Comparison of ENCODE assay signal across 14 cellular contexts in genomic region chr4:93684571-93684970, GRCh38.
A peak's percentile ranks its signal among the peaks of the same experiment; 100 is the strongest.
DNase-seq lines count a peak whose midpoint lies in the region; ATAC-seq and TF ChIP-seq lines count a peak whose summit lies in the region.
"Had no signal": no experiment of that assay in that cellular context is flagged by ENCODE, and none has a peak within 500 bp of the region (broad histone marks: within the 10 kb centered on the region; RNA-seq: fewer than 3 reads in every experiment).

No MANE protein-coding gene starts in this region.

- no peak overlapping the region for H3K4ac ChIP-seq in mesendoderm (ENCODE audit: low read depth, low read length)

- no peaks in the 10 kb centered on the region for H3K79me1 ChIP-seq in mesendoderm (ENCODE audit: low read length)

- DNase-seq in DMS53 (lab: John Stamatoyannopoulos, UW) (peak; percentile 13), DMS53 treated with DMSO at 0.1 percent for 48 hours (lab: John Stamatoyannopoulos, UW; ENCODE audit: unreplicated experiment) (no peak), HPDE6-E6E7 (ENCODE audit: extremely low spot score) (peak; percentile 2), epithelial cell of esophagus (ENCODE audit: low read depth) (peak; percentile 18), mesendoderm (peak; percentile 3), thyroid gland (no peak)
- no peak for DNase-seq in NK-92 treated with Interleukin-12 subunit alpha and Interleukin-12 subunit beta, amount 100 ng/mL, for 24 hours (lab: John Stamatoyannopoulos, UW)
- DNase-seq: DND-41, GF-D8, HCEC 1CT had no signal

- no peak overlapping the region for H3K27ac ChIP-seq in mesendoderm (ENCODE audit: low read depth, low read length)
- H3K27ac ChIP-seq in thyroid gland: no peak overlapping the region
- H3K27ac ChIP-seq: 22Rv1, BLaER1, HL-60 had no signal

- no peak overlapping the region for H2BK5ac ChIP-seq in mesendoderm (ENCODE audit: low read length)

- TF ChIP-seq POLR2A in thyroid gland (IDR thresholded peaks at IDR 0.05): no peak

- intact Hi-C loops in thyroid gland (cut with DNase I): no loop called here

- no CpG with 5 or more reads among the region's 3 CpGs for WGBS in mesendoderm (ENCODE audit: extremely low coverage, insufficient coverage, low lambda C conversion rate)
- 56 to 65% methylated on average over 3 of the region's 3 CpGs for WGBS in thyroid gland, 2 donors

- no peak overlapping the region for H4K8ac ChIP-seq in mesendoderm (ENCODE audit: low read depth, low read length)

- H3K36me3 ChIP-seq in mesendoderm (ENCODE audit: control insufficient read depth, insufficient read depth, low read length) (no peaks in the 10 kb centered on the region), thyroid gland (no peaks in the 10 kb centered on the region)
- H3K36me3 ChIP-seq: BLaER1 had no signal

- H3K79me2 ChIP-seq in mesendoderm (ENCODE audit: control insufficient read depth, insufficient read depth, low read length): no peaks in the 10 kb centered on the region

- no peak overlapping the region for H3K56ac ChIP-seq in mesendoderm (ENCODE audit: low read length)

- no peaks in the 10 kb centered on the region for H3K27me3 ChIP-seq in mesendoderm (ENCODE audit: insufficient read depth, low read length, poor library complexity)
- no peaks in the 10 kb centered on the region for H3K27me3 ChIP-seq in thyroid gland
- H3K27me3 ChIP-seq: BLaER1 had no signal

- ATAC-seq in GM21619 (IDR thresholded peaks at IDR 0.05; ENCODE audit: unreplicated experiment): no peak

- H3K4me1 ChIP-seq in mesendoderm (ENCODE audit: control insufficient read depth, low read depth, low read length): no peaks in the 10 kb centered on the region
- H3K4me1 ChIP-seq in thyroid gland: no peaks in the 10 kb centered on the region
- H3K4me1 ChIP-seq: BLaER1 had no signal

- TF ChIP-seq CTCF in epithelial cell of esophagus (IDR thresholded peaks at IDR 0.05; ENCODE audit: insufficient read depth, low read depth, low read length, missing control alignments) (no peak), thyroid gland (IDR thresholded peaks at IDR 0.05) (no peak)

- no peak overlapping the region for H3K18ac ChIP-seq in mesendoderm (ENCODE audit: low read length)

- no peak overlapping the region for H2AK5ac ChIP-seq in mesendoderm (ENCODE audit: low read length)

- H2BK120ac ChIP-seq in mesendoderm (ENCODE audit: low read depth, low read length): no peak overlapping the region

- H3K23ac ChIP-seq in mesendoderm (ENCODE audit: low read length): no peak overlapping the region

- H3K4me3 ChIP-seq in epithelial cell of esophagus (ENCODE audit: low read length): no peak overlapping the region
- H3K4me3 ChIP-seq in mesendoderm (ENCODE audit: low read length): no peak overlapping the region
- H3K4me3 ChIP-seq in thyroid gland (replicated peaks in 1 of 3): no peak overlapping the region
- H3K4me3 ChIP-seq: BLaER1 had no signal

- no peak overlapping the region for H2BK15ac ChIP-seq in mesendoderm (replicated peaks; ENCODE audit: low read depth)

- H3K9me3 ChIP-seq in thyroid gland: no peaks in the 10 kb centered on the region
- H3K9me3 ChIP-seq: BLaER1 had no signal

- no peak overlapping the region for H3K4me2 ChIP-seq in mesendoderm (ENCODE audit: low read length)
- H3K4me2 ChIP-seq: BLaER1 had no signal

- no peak overlapping the region for H4K5ac ChIP-seq in mesendoderm (ENCODE audit: low read length)

- no peak overlapping the region for H3K9ac ChIP-seq in mesendoderm (ENCODE audit: low read length)
- H3K9ac ChIP-seq: BLaER1 had no signal

Comparison
In these comparisons a context has a peak if more than half of its experiments do, and no peak if none do; other contexts are left out.
1. DNase-seq: peak in DMS53 (single experiment), HPDE6-E6E7 (single experiment), epithelial cell of esophagus (single experiment) and mesendoderm (single experiment); none in DMS53 treated with DMSO at 0.1 percent for 48 hours (single experiment), NK-92 treated with Interleukin-12 subunit alpha and Interleukin-12 subunit beta, amount 100 ng/mL, for 24 hours (single experiment) and thyroid gland (0 of 2).